1 cellular context compared by ENCODE assay signal in genomic region chr7:143434660-143435059, GRCh38.
TF ChIP-seq lines count a peak whose summit lies in the region.

No MANE protein-coding gene starts in this region.

TF ChIP-seq in K562, 482 proteins besides CTCF, POLR2A, EP300 and RAD21 (continued from another document):
- TF ChIP-seq MBD1 (CRISPR knock-in tag; IDR thresholded peaks at IDR 0.05): no peak
- TF ChIP-seq, protein P1, sequence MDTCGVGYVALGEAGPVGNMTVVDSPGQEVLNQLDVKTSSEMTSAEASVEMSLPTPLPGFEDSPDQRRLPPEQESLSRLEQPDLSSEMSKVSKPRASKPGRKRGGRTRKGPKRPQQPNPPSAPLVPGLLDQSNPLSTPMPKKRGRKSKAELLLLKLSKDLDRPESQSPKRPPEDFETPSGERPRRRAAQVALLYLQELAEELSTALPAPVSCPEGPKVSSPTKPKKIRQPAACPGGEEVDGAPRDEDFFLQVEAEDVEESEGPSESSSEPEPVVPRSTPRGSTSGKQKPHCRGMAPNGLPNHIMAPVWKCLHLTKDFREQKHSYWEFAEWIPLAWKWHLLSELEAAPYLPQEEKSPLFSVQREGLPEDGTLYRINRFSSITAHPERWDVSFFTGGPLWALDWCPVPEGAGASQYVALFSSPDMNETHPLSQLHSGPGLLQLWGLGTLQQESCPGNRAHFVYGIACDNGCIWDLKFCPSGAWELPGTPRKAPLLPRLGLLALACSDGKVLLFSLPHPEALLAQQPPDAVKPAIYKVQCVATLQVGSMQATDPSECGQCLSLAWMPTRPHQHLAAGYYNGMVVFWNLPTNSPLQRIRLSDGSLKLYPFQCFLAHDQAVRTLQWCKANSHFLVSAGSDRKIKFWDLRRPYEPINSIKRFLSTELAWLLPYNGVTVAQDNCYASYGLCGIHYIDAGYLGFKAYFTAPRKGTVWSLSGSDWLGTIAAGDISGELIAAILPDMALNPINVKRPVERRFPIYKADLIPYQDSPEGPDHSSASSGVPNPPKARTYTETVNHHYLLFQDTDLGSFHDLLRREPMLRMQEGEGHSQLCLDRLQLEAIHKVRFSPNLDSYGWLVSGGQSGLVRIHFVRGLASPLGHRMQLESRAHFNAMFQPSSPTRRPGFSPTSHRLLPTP (IDR thresholded peaks at IDR 0.05; ENCODE audit: borderline replicate concordance, extremely low read depth, insufficient read length): no peak
- no peak for TF ChIP-seq ZNF76 (CRISPR knock-in tag; IDR thresholded peaks at IDR 0.05; ENCODE audit: borderline replicate concordance)
- TF ChIP-seq NFIC (IDR thresholded peaks at IDR 0.05): peak; percentile 65
- no peak for TF ChIP-seq CHAMP1 (IDR thresholded peaks at IDR 0.05)
- TF ChIP-seq, protein P2, sequence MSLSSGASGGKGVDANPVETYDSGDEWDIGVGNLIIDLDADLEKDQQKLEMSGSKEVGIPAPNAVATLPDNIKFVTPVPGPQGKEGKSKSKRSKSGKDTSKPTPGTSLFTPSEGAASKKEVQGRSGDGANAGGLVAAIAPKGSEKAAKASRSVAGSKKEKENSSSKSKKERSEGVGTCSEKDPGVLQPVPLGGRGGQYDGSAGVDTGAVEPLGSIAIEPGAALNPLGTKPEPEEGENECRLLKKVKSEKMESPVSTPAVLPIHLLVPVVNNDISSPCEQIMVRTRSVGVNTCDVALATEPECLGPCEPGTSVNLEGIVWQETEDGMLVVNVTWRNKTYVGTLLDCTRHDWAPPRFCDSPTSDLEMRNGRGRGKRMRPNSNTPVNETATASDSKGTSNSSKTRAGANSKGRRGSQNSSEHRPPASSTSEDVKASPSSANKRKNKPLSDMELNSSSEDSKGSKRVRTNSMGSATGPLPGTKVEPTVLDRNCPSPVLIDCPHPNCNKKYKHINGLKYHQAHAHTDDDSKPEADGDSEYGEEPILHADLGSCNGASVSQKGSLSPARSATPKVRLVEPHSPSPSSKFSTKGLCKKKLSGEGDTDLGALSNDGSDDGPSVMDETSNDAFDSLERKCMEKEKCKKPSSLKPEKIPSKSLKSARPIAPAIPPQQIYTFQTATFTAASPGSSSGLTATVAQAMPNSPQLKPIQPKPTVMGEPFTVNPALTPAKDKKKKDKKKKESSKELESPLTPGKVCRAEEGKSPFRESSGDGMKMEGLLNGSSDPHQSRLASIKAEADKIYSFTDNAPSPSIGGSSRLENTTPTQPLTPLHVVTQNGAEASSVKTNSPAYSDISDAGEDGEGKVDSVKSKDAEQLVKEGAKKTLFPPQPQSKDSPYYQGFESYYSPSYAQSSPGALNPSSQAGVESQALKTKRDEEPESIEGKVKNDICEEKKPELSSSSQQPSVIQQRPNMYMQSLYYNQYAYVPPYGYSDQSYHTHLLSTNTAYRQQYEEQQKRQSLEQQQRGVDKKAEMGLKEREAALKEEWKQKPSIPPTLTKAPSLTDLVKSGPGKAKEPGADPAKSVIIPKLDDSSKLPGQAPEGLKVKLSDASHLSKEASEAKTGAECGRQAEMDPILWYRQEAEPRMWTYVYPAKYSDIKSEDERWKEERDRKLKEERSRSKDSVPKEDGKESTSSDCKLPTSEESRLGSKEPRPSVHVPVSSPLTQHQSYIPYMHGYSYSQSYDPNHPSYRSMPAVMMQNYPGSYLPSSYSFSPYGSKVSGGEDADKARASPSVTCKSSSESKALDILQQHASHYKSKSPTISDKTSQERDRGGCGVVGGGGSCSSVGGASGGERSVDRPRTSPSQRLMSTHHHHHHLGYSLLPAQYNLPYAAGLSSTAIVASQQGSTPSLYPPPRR (CRISPR knock-in tag; IDR thresholded peaks at IDR 0.05; ENCODE audit: borderline replicate concordance): no peak
- TF ChIP-seq ZNF589 (CRISPR knock-in tag; IDR thresholded peaks at IDR 0.05; ENCODE audit: low read depth): no peak
- 0 out of 4 replicates have a peak, but pooled peaks of 1 of the 2 experiments have one; percentile 52 for TF ChIP-seq FOXK2 (conservative IDR thresholded peaks at IDR 0.05 in 1 of 2, IDR thresholded peaks at IDR 0.05 in 1 of 2; ENCODE audit: low read depth in 2 of 2)
- peak; percentile 52; the same call in 1 of the 2 replicates for TF ChIP-seq JUND (IDR thresholded peaks at IDR 0.05; ENCODE audit: borderline replicate concordance, low read depth, low read length)
- peak; percentile 66; the same call in 1 of the 3 replicates for TF ChIP-seq JUND (tag; IDR thresholded peaks at IDR 0.05; ENCODE audit: borderline replicate concordance, low read depth, low read length)
- no peak for TF ChIP-seq FOXA3 (CRISPR knock-in tag; conservative IDR thresholded peaks at IDR 0.05 in 1 of 2, IDR thresholded peaks at IDR 0.05 in 1 of 2)
- no peak for TF ChIP-seq SRSF7 (optimal IDR thresholded peaks at IDR 0.05; ENCODE audit: low read depth, low read length)
- no peak for TF ChIP-seq ARID4B (CRISPR knock-in tag; IDR thresholded peaks at IDR 0.05)
- 0 out of 2 replicates have a peak, but pooled peaks have one; percentile 43 for TF ChIP-seq ZNF584 (CRISPR knock-in tag; IDR thresholded peaks at IDR 0.05; ENCODE audit: low read depth)
- TF ChIP-seq ZNF431 (CRISPR knock-in tag; IDR thresholded peaks at IDR 0.05): no peak
- TF ChIP-seq, protein P3, sequence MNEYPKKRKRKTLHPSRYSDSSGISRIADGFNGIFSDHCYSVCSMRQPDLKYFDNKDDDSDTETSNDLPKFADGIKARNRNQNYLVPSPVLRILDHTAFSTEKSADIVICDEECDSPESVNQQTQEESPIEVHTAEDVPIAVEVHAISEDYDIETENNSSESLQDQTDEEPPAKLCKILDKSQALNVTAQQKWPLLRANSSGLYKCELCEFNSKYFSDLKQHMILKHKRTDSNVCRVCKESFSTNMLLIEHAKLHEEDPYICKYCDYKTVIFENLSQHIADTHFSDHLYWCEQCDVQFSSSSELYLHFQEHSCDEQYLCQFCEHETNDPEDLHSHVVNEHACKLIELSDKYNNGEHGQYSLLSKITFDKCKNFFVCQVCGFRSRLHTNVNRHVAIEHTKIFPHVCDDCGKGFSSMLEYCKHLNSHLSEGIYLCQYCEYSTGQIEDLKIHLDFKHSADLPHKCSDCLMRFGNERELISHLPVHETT (CRISPR knock-in tag; conservative IDR thresholded peaks at IDR 0.05 in 1 of 2, IDR thresholded peaks at IDR 0.05 in 1 of 2): no peak
- no peak for TF ChIP-seq MAFG (tag; conservative IDR thresholded peaks at IDR 0.05)
- no peak for TF ChIP-seq ZNF717 (CRISPR knock-in tag; IDR thresholded peaks at IDR 0.05)
- TF ChIP-seq NFATC3 (IDR thresholded peaks at IDR 0.05): no peak
- TF ChIP-seq SMARCA4 (IDR thresholded peaks at IDR 0.05): no peak
- TF ChIP-seq MYBL2 (IDR thresholded peaks at IDR 0.05; ENCODE audit: low read depth): no peak
- no peak for TF ChIP-seq MYBL2 (CRISPR knock-in tag; IDR thresholded peaks at IDR 0.05; ENCODE audit: borderline replicate concordance)
- no peak for TF ChIP-seq TEAD4 (IDR thresholded peaks at IDR 0.05; ENCODE audit: low read length)
- TF ChIP-seq TEAD4 (CRISPR knock-in tag; IDR thresholded peaks at IDR 0.05; ENCODE audit: borderline replicate concordance): no peak
- TF ChIP-seq, protein P4, sequence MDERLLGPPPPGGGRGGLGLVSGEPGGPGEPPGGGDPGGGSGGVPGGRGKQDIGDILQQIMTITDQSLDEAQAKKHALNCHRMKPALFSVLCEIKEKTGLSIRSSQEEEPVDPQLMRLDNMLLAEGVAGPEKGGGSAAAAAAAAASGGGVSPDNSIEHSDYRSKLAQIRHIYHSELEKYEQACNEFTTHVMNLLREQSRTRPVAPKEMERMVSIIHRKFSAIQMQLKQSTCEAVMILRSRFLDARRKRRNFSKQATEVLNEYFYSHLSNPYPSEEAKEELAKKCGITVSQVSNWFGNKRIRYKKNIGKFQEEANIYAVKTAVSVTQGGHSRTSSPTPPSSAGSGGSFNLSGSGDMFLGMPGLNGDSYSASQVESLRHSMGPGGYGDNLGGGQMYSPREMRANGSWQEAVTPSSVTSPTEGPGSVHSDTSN (CRISPR knock-in tag; IDR thresholded peaks at IDR 0.05; ENCODE audit: low read depth): no peak
- TF ChIP-seq, protein P4 (tag; conservative IDR thresholded peaks at IDR 0.05; ENCODE audit: low read depth): no peak
- TF ChIP-seq ZKSCAN1 (IDR thresholded peaks at IDR 0.05; ENCODE audit: low read depth, low read length): no peak
- TF ChIP-seq ZNF668 (CRISPR knock-in tag; IDR thresholded peaks at IDR 0.05): no peak
- TF ChIP-seq CSDE1 (IDR thresholded peaks at IDR 0.05): no peak
- TF ChIP-seq KLF13 (tag; IDR thresholded peaks at IDR 0.05; ENCODE audit: borderline replicate concordance, low read depth): no peak
- TF ChIP-seq GATAD2A (IDR thresholded peaks at IDR 0.05): no peak
- TF ChIP-seq ETV1 (tag; conservative IDR thresholded peaks at IDR 0.05; ENCODE audit: low read depth): no peak
- TF ChIP-seq ATF7 (IDR thresholded peaks at IDR 0.05): peak; percentile 87; the same call in 1 of the 2 replicates
- peak; percentile 52; the same call in 1 of the 2 replicates for TF ChIP-seq USF2 (CRISPR knock-in tag; IDR thresholded peaks at IDR 0.05)
